Comparison of ENCODE assay signal across 1 cellular context in genomic region chr10:95693668-95694534, GRCh38.
TF ChIP-seq lines count a peak whose summit lies in the region.

TCTN3 (minus strand) TSS chr10:95693927; CDS start chr10:95693899, 28 bp downstream.

TF ChIP-seq in HepG2, 621 proteins besides CTCF, POLR2A, EP300 and RAD21 (continued from another document and continues in another):
- peak; percentile 82 for TF ChIP-seq KDM5A (IDR thresholded peaks at IDR 0.05; ENCODE audit: borderline replicate concordance, low read length)
- 0 out of 2 replicates have a peak, but pooled peaks have one; percentile 9 for TF ChIP-seq ZNF430 (CRISPR knock-in tag; IDR thresholded peaks at IDR 0.05)
- TF ChIP-seq ZNF275 (CRISPR knock-in tag; IDR thresholded peaks at IDR 0.05; ENCODE audit: borderline replicate concordance): peak; percentile 40; the same call in 1 of the 2 replicates
- TF ChIP-seq MEIS1 (CRISPR knock-in tag; IDR thresholded peaks at IDR 0.05; ENCODE audit: borderline replicate concordance): peak; percentile 51; the same call in 1 of the 2 replicates
- peak; percentile 88 for TF ChIP-seq CSRNP1 (CRISPR knock-in tag; IDR thresholded peaks at IDR 0.05)
- peak; percentile 62 for TF ChIP-seq SOX5 (CRISPR knock-in tag; IDR thresholded peaks at IDR 0.05; ENCODE audit: borderline replicate concordance)
- peak; percentile 68 for TF ChIP-seq YY1 (IDR thresholded peaks at IDR 0.05; ENCODE audit: insufficient read depth, insufficient replicate concordance, low read depth, low read length)
- no peak for TF ChIP-seq THYN1 (CRISPR knock-in tag; IDR thresholded peaks at IDR 0.05; ENCODE audit: borderline replicate concordance, low read depth)
- 0 out of 2 replicates have a peak, but pooled peaks have one; percentile 42 for TF ChIP-seq RXRB (CRISPR knock-in tag; IDR thresholded peaks at IDR 0.05; ENCODE audit: borderline replicate concordance)
- TF ChIP-seq JUNB (CRISPR knock-in tag; IDR thresholded peaks at IDR 0.05; ENCODE audit: borderline replicate concordance): no peak
- 0 out of 2 replicates have a peak, but pooled peaks have one; percentile 21 for TF ChIP-seq ARID2 (CRISPR knock-in tag; IDR thresholded peaks at IDR 0.05; ENCODE audit: borderline replicate concordance)
- TF ChIP-seq TEF (CRISPR knock-in tag; IDR thresholded peaks at IDR 0.05): no peak
- no peak for TF ChIP-seq KAT2B (IDR thresholded peaks at IDR 0.05; ENCODE audit: borderline replicate concordance, low read depth, low read length)
- TF ChIP-seq TRAFD1 (CRISPR knock-in tag; IDR thresholded peaks at IDR 0.05; ENCODE audit: borderline replicate concordance): no peak
- TF ChIP-seq DRAP1 (CRISPR knock-in tag; IDR thresholded peaks at IDR 0.05): peak; percentile 80
- TF ChIP-seq EED (CRISPR knock-in tag; IDR thresholded peaks at IDR 0.05): no peak
- no peak for TF ChIP-seq AHDC1 (CRISPR knock-in tag; IDR thresholded peaks at IDR 0.05; ENCODE audit: borderline replicate concordance)
- TF ChIP-seq ZNF574 (CRISPR knock-in tag; IDR thresholded peaks at IDR 0.05): peak; percentile 84
- TF ChIP-seq SMARCE1 (IDR thresholded peaks at IDR 0.05; ENCODE audit: borderline replicate concordance): no peak
- TF ChIP-seq ESRRA (CRISPR knock-in tag; IDR thresholded peaks at IDR 0.05; ENCODE audit: low read depth): peak; percentile 55; the same call in 1 of the 2 replicates
- TF ChIP-seq ZNF503 (CRISPR knock-in tag; IDR thresholded peaks at IDR 0.05): no peak
- peak; percentile 95 for TF ChIP-seq NFYC (CRISPR knock-in tag; IDR thresholded peaks at IDR 0.05)
- TF ChIP-seq ZNF704 (CRISPR knock-in tag; IDR thresholded peaks at IDR 0.05; ENCODE audit: borderline replicate concordance): 0 out of 2 replicates have a peak, but pooled peaks have one; percentile 32
- TF ChIP-seq HDAC1 (CRISPR knock-in tag; IDR thresholded peaks at IDR 0.05): peak; percentile 88
- TF ChIP-seq NFE2L2 (IDR thresholded peaks at IDR 0.05; ENCODE audit: low read length): no peak
- TF ChIP-seq NBN (conservative IDR thresholded peaks at IDR 0.05): no peak
- no peak for TF ChIP-seq CENPBD1 (CRISPR knock-in tag; IDR thresholded peaks at IDR 0.05; ENCODE audit: borderline replicate concordance, low read depth)
- no peak for TF ChIP-seq ZBTB49 (CRISPR knock-in tag; IDR thresholded peaks at IDR 0.05; ENCODE audit: borderline replicate concordance)
- TF ChIP-seq NFYB (CRISPR knock-in tag; IDR thresholded peaks at IDR 0.05): peak; percentile 92
- no peak for TF ChIP-seq PCBP2 (optimal IDR thresholded peaks at IDR 0.05; ENCODE audit: low read depth, low read length, poor library complexity, severe bottlenecking)
- TF ChIP-seq ZNF777 (CRISPR knock-in tag; IDR thresholded peaks at IDR 0.05): 0 out of 2 replicates have a peak, but pooled peaks have one; percentile 60
